Comparison of ENCODE assay signal across 8 cellular contexts in the genomic region with DNA sequence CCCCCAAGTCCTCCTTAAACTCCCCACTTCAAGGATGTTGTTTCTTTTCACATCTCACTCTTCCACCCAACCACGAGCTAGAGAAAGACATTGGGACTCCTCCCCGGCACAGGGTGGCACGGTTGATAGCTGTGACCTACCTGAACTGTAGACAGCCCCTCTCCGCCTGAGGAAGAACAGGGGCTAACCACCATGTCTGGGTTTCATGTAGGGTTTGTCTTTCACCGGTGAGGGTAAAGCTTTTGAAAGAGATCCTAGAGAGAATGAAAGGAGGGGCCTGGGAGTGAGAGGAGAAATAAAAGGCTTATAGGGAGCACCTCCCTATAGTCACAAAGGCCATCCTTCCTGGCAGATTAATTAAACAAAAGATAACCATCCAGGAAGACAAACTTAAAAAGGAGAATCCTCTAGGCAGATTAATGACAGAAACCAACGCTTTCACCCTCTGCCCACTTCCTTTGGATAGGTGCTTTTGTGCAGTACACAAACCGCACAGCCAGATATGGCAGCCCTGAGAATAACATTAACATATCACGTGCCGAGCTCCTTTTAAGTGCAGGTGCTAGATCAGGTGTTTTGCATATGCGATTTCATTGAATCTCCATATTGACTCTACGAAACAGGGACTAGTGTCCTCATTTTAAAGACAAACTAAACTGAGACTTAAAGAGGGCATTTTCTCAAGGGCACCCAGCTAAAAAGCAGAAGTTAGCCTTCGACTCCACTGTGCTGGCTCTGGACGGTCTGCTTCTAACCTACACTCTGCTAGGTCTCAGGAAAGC.
DNase-seq lines count a peak whose midpoint lies in the region; ATAC-seq and TF ChIP-seq lines count a peak whose summit lies in the region.

No MANE protein-coding gene starts in this region.

- TF ChIP-seq CTCF in SU-DHL-6 (IDR thresholded peaks at IDR 0.05; ENCODE audit: insufficient read depth, low read length, poor library complexity, severe bottlenecking) (no peak), body of pancreas (IDR thresholded peaks at IDR 0.05) (no peak)

- H4K20me1 ChIP-seq in SU-DHL-6 (ENCODE audit: low read depth, low read length) = no peaks in the 10 kb centered on the region

- peaks cover 45% of the 10 kb centered on the region for H3F3A ChIP-seq in SU-DHL-6 (ENCODE audit: insufficient read depth)

- no peaks in the 10 kb centered on the region for H3K9me3 ChIP-seq in SU-DHL-6 (ENCODE audit: insufficient read depth, low read length)
- H3K9me3 ChIP-seq in body of pancreas = no peaks in the 10 kb centered on the region

- H3K27ac ChIP-seq in SU-DHL-6 (ENCODE audit: low read depth, low read length) = peak overlapping the region; percentile 99
- no peak overlapping the region for H3K27ac ChIP-seq in body of pancreas

- ATAC-seq in GM19438 (IDR thresholded peaks at IDR 0.05; ENCODE audit: low read depth, unreplicated experiment) = peak; percentile 67
- ATAC-seq in HG03442 (IDR thresholded peaks at IDR 0.05; ENCODE audit: unreplicated experiment) = peak; percentile 68
- ATAC-seq in left colon = peak; percentile 19
- no peak for ATAC-seq in body of pancreas

- H3K9ac ChIP-seq in SU-DHL-6 (ENCODE audit: low read length) = peak overlapping the region; percentile 50

- peak overlapping the region; percentile 88 for H3K4me2 ChIP-seq in SU-DHL-6 (ENCODE audit: low read depth, low read length, poor library complexity, severe bottlenecking)

- no peaks in the 10 kb centered on the region for H3K27me3 ChIP-seq in SU-DHL-6 (ENCODE audit: low read length)
- no peaks in the 10 kb centered on the region for H3K27me3 ChIP-seq in body of pancreas

- 70 to 82% methylated on average over 13 of the region's 13 CpGs for WGBS in body of pancreas, 2 donors

- peak; percentile 81 for DNase-seq in DMS153 (lab: John Stamatoyannopoulos, UW)
- DNase-seq in left colon = no peak
- no peak for DNase-seq in body of pancreas
- no peak for DNase-seq in kidney glomerular epithelial cell (lab: John Stamatoyannopoulos, UW)
- DNase-seq in posterior cingulate gyrus = no peak

- no peaks in the 10 kb centered on the region for H3K9me2 ChIP-seq in SU-DHL-6 (replicated peaks; ENCODE audit: insufficient read depth, low read length)

- TF ChIP-seq POLR2A in body of pancreas (IDR thresholded peaks at IDR 0.05) = no peak

- H3K4me3 ChIP-seq in SU-DHL-6 (ENCODE audit: insufficient read depth, low read length, poor library complexity, severe bottlenecking) = peak overlapping the region; percentile 42
- H3K4me3 ChIP-seq in body of pancreas = no peak overlapping the region

- peak overlapping the region; percentile 3 for H2AFZ ChIP-seq in SU-DHL-6 (ENCODE audit: low read depth, low read length, severe bottlenecking)

- H3K4me1 ChIP-seq in body of pancreas = no peaks in the 10 kb centered on the region

- intact Hi-C loops in left colon (cut with DNase I, micrococcal nuclease) (no loop called here), body of pancreas (cut with DNase I) (no loop called here), posterior cingulate gyrus (cut with DNase I) (no loop called here)

- H3K36me3 ChIP-seq in SU-DHL-6 (ENCODE audit: low read length) = no peaks in the 10 kb centered on the region
- no peaks in the 10 kb centered on the region for H3K36me3 ChIP-seq in body of pancreas (replicated peaks in 1 of 2; ENCODE audit: insufficient read depth in 1 of 2, low read depth in 2 of 2)

- no peaks in the 10 kb centered on the region for H3K79me2 ChIP-seq in SU-DHL-6 (ENCODE audit: insufficient read depth, low read length)
